Comparison of ENCODE assay signal across 1 cellular context in the genomic region with DNA sequence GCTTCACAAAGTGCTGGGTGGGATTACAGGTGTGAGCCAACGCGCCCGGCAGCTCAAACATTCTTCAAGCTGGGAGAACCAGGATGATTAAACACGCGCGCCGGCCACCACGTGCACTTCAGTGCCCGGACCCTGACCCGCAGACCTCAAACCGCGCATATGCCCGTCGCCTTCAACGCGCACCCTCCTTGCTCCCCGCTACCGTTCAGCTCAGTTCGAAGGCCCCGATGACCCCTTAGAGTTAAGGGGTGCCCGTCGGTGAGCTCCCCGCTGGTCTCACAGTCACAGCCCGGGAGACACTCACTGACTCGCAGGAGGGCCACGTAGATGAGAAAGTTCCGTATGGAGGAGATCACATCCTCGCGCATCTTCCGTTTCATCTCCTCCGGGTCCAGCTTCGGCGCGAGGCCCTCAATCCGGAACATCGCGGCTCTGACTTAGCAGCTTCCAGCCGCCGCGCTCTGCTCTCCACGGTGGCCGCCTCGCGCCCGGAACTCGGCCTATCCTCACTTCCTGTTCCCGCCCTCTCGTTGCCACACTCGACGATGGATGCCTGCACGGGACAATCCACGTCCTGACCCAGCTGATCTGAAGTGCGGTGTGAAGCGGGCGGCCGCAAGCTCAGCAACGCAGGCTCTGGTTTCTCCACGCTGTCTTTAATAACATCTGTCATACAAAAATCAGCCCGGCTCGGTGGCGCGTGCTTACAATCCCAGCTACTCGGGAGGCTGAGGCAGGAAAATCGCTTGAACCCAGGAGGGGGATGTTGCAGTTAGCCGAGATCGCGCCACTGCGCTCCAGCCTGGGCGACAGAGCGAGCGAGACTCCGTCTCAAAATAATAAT.
TF ChIP-seq lines count a peak whose summit lies in the region.

A gene (minus strand): TSS at position 490 of the 844 bp plus-strand sequence. CDS start 65 bp downstream, at position 425.

TF ChIP-seq in HepG2, 621 proteins besides CTCF, POLR2A, EP300 and RAD21 (continued from another document and continues in another):
- TF ChIP-seq, protein P1, sequence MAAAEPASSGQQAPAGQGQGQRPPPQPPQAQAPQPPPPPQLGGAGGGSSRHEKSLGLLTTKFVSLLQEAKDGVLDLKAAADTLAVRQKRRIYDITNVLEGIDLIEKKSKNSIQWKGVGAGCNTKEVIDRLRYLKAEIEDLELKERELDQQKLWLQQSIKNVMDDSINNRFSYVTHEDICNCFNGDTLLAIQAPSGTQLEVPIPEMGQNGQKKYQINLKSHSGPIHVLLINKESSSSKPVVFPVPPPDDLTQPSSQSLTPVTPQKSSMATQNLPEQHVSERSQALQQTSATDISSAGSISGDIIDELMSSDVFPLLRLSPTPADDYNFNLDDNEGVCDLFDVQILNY (CRISPR knock-in tag; conservative IDR thresholded peaks at IDR 0.05): peak; percentile 75; the same call in 1 of the 2 replicates
- no peak for TF ChIP-seq ZNF577 (CRISPR knock-in tag; IDR thresholded peaks at IDR 0.05; ENCODE audit: borderline replicate concordance, low read depth)
- TF ChIP-seq, protein P2, sequence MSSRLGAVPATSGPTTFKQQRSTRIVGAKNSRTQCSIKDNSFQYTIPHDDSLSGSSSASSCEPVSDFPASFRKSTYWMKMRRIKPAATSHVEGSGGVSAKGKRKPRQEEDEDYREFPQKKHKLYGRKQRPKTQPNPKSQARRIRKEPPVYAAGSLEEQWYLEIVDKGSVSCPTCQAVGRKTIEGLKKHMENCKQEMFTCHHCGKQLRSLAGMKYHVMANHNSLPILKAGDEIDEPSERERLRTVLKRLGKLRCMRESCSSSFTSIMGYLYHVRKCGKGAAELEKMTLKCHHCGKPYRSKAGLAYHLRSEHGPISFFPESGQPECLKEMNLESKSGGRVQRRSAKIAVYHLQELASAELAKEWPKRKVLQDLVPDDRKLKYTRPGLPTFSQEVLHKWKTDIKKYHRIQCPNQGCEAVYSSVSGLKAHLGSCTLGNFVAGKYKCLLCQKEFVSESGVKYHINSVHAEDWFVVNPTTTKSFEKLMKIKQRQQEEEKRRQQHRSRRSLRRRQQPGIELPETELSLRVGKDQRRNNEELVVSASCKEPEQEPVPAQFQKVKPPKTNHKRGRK (CRISPR knock-in tag; IDR thresholded peaks at IDR 0.05): no peak
- no peak for TF ChIP-seq PRPF4 (IDR thresholded peaks at IDR 0.05; ENCODE audit: low read depth, low read length, poor library complexity, severe bottlenecking)
- peak; percentile 87; the same call in 1 of the 2 replicates for TF ChIP-seq SNAI1 (CRISPR knock-in tag; IDR thresholded peaks at IDR 0.05; ENCODE audit: borderline replicate concordance)
- TF ChIP-seq ZFYVE20 (CRISPR knock-in tag; IDR thresholded peaks at IDR 0.05; ENCODE audit: borderline replicate concordance, low read depth): peak; percentile 79; the same call in 1 of the 2 replicates
- TF ChIP-seq, protein P3, sequence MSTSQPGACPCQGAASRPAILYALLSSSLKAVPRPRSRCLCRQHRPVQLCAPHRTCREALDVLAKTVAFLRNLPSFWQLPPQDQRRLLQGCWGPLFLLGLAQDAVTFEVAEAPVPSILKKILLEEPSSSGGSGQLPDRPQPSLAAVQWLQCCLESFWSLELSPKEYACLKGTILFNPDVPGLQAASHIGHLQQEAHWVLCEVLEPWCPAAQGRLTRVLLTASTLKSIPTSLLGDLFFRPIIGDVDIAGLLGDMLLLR (CRISPR knock-in tag; IDR thresholded peaks at IDR 0.05): peak; percentile 95
- TF ChIP-seq HOXA5 (CRISPR knock-in tag; IDR thresholded peaks at IDR 0.05): peak; percentile 75; the same call in 1 of the 2 replicates
- peak; percentile 89 to 92; a peak in 3 of 4 replicates for TF ChIP-seq KLF16 (CRISPR knock-in tag; IDR thresholded peaks at IDR 0.05)
- TF ChIP-seq KAT7 (CRISPR knock-in tag; IDR thresholded peaks at IDR 0.05; ENCODE audit: borderline replicate concordance): peak; percentile 81; the same call in 1 of the 2 replicates
- no peak for TF ChIP-seq GTF2F1 (IDR thresholded peaks at IDR 0.05; ENCODE audit: low read length)
- TF ChIP-seq, protein P4, sequence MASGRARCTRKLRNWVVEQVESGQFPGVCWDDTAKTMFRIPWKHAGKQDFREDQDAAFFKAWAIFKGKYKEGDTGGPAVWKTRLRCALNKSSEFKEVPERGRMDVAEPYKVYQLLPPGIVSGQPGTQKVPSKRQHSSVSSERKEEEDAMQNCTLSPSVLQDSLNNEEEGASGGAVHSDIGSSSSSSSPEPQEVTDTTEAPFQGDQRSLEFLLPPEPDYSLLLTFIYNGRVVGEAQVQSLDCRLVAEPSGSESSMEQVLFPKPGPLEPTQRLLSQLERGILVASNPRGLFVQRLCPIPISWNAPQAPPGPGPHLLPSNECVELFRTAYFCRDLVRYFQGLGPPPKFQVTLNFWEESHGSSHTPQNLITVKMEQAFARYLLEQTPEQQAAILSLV (CRISPR knock-in tag; IDR thresholded peaks at IDR 0.05; ENCODE audit: borderline replicate concordance): peak; percentile 96
- peak; percentile 77 for TF ChIP-seq SMAD3 (CRISPR knock-in tag; IDR thresholded peaks at IDR 0.05)
- TF ChIP-seq, protein P5, sequence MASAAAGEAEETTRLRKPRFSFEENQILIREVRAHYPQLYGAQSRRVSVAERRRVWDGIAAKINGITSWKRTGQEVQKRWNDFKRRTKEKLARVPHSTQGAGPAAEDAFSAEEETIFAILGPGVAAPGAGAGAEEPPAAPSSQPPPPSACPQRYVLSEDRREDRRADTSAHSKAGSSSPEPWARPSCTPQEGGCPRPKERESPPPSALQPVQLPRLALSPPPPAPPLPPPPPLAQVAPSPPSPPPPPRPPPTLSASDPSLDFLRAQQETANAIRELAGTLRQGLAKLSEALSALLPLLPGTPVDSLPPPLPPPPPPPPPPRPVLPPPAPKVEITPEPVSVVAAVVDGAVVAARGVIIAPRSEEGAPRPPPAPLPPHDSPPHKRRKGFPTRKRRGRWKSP (CRISPR knock-in tag; IDR thresholded peaks at IDR 0.05): peak; percentile 94
- TF ChIP-seq HDAC6 (IDR thresholded peaks at IDR 0.05; ENCODE audit: low read depth, low read length): no peak
- TF ChIP-seq SIX1 (CRISPR knock-in tag; IDR thresholded peaks at IDR 0.05; ENCODE audit: borderline replicate concordance): peak; percentile 57; the same call in 1 of the 2 replicates
- TF ChIP-seq ZNF598 (CRISPR knock-in tag; IDR thresholded peaks at IDR 0.05; ENCODE audit: borderline replicate concordance): peak; percentile 96
- peak; percentile 86; the same call in 1 of the 2 replicates for TF ChIP-seq ZFP37 (CRISPR knock-in tag; IDR thresholded peaks at IDR 0.05; ENCODE audit: borderline replicate concordance)
- TF ChIP-seq IRX3 (CRISPR knock-in tag; IDR thresholded peaks at IDR 0.05; ENCODE audit: borderline replicate concordance, low read depth): peak; percentile 90
- TF ChIP-seq ZNF543 (CRISPR knock-in tag; IDR thresholded peaks at IDR 0.05): 0 out of 2 replicates have a peak, but pooled peaks have one; percentile 58
- TF ChIP-seq, protein P6, sequence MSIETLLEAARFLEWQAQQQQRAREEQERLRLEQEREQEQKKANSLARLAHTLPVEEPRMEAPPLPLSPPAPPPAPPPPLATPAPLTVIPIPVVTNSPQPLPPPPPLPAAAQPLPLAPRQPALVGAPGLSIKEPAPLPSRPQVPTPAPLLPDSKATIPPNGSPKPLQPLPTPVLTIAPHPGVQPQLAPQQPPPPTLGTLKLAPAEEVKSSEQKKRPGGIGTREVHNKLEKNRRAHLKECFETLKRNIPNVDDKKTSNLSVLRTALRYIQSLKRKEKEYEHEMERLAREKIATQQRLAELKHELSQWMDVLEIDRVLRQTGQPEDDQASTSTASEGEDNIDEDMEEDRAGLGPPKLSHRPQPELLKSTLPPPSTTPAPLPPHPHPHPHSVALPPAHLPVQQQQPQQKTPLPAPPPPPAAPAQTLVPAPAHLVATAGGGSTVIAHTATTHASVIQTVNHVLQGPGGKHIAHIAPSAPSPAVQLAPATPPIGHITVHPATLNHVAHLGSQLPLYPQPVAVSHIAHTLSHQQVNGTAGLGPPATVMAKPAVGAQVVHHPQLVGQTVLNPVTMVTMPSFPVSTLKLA (IDR thresholded peaks at IDR 0.05): peak; percentile 36
- TF ChIP-seq, protein P7, sequence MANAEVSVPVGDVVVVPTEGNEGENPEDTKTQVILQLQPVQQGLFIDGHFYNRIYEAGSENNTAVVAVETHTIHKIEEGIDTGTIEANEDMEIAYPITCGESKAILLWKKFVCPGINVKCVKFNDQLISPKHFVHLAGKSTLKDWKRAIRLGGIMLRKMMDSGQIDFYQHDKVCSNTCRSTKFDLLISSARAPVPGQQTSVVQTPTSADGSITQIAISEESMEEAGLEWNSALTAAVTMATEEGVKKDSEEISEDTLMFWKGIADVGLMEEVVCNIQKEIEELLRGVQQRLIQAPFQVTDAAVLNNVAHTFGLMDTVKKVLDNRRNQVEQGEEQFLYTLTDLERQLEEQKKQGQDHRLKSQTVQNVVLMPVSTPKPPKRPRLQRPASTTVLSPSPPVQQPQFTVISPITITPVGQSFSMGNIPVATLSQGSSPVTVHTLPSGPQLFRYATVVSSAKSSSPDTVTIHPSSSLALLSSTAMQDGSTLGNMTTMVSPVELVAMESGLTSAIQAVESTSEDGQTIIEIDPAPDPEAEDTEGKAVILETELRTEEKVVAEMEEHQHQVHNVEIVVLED (CRISPR knock-in tag; IDR thresholded peaks at IDR 0.05; ENCODE audit: borderline replicate concordance): peak; percentile 83
- peak; percentile 92 for TF ChIP-seq CAMTA2 (CRISPR knock-in tag; IDR thresholded peaks at IDR 0.05; ENCODE audit: borderline replicate concordance)
- TF ChIP-seq, protein P8, sequence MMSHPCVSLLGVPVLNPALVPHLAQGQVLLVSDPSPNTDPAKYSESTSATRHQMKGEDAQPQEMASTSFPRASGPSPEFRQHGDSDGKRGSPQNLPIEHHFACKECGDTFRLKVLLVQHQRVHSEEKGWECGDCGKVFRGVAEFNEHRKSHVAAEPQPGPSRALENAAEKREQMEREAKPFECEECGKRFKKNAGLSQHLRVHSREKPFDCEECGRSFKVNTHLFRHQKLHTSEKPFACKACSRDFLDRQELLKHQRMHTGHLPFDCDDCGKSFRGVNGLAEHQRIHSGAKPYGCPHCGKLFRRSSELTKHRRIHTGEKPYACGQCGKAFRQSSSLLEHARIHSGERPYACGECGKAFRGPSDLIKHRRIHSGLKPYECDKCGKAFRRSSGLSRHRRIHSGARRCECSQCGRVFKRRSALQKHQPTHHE (CRISPR knock-in tag; IDR thresholded peaks at IDR 0.05; ENCODE audit: borderline replicate concordance): peak; percentile 96
- TF ChIP-seq ZMYM4 (CRISPR knock-in tag; IDR thresholded peaks at IDR 0.05): peak; percentile 69; the same call in 1 of the 2 replicates
- TF ChIP-seq FIP1L1 (IDR thresholded peaks at IDR 0.05; ENCODE audit: borderline replicate concordance, insufficient read depth, low read depth, low read length): no peak
- TF ChIP-seq ZNF335 (CRISPR knock-in tag; IDR thresholded peaks at IDR 0.05): no peak; the same call in 1 of the 2 replicates
- TF ChIP-seq JUND (CRISPR knock-in tag; IDR thresholded peaks at IDR 0.05): no peak
- TF ChIP-seq PRMT3 (CRISPR knock-in tag; IDR thresholded peaks at IDR 0.05; ENCODE audit: borderline replicate concordance, low read depth): peak; percentile 92
- no peak for TF ChIP-seq ZNF460 (CRISPR knock-in tag; IDR thresholded peaks at IDR 0.05; ENCODE audit: borderline replicate concordance)
- TF ChIP-seq REPIN1 (CRISPR knock-in tag; IDR thresholded peaks at IDR 0.05; ENCODE audit: borderline replicate concordance, low read depth): peak; percentile 96
- TF ChIP-seq SOX13 (IDR thresholded peaks at IDR 0.05): no peak
- TF ChIP-seq SOX13 (CRISPR knock-in tag; conservative IDR thresholded peaks at IDR 0.05 in 1 of 2, IDR thresholded peaks at IDR 0.05 in 1 of 2): peak in 1 of 2 experiments; percentile 53; a peak in 2 of 4 replicates
- TF ChIP-seq, protein P9, sequence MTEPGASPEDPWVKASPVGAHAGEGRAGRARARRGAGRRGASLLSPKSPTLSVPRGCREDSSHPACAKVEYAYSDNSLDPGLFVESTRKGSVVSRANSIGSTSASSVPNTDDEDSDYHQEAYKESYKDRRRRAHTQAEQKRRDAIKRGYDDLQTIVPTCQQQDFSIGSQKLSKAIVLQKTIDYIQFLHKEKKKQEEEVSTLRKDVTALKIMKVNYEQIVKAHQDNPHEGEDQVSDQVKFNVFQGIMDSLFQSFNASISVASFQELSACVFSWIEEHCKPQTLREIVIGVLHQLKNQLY (CRISPR knock-in tag; IDR thresholded peaks at IDR 0.05): no peak
- peak; percentile 98 for TF ChIP-seq ZNF501 (CRISPR knock-in tag; IDR thresholded peaks at IDR 0.05)
- no peak for TF ChIP-seq PCBP2 (optimal IDR thresholded peaks at IDR 0.05; ENCODE audit: low read depth, low read length, poor library complexity, severe bottlenecking)
- no peak for TF ChIP-seq FOXK2 (IDR thresholded peaks at IDR 0.05)
- TF ChIP-seq CEBPB (IDR thresholded peaks at IDR 0.05; ENCODE audit: borderline replicate concordance, low read depth, low read length): peak; percentile 94
- TF ChIP-seq BRCA1 (CRISPR knock-in tag; IDR thresholded peaks at IDR 0.05): peak; percentile 92; the same call in 1 of the 2 replicates
- TF ChIP-seq CREM (IDR thresholded peaks at IDR 0.05): peak; percentile 64; the same call in 1 of the 2 replicates
- no peak for TF ChIP-seq CREM (CRISPR knock-in tag; IDR thresholded peaks at IDR 0.05)
- TF ChIP-seq SMC3 (IDR thresholded peaks at IDR 0.05; ENCODE audit: low read length): no peak; the same call in 1 of the 2 replicates
- TF ChIP-seq, protein P10, sequence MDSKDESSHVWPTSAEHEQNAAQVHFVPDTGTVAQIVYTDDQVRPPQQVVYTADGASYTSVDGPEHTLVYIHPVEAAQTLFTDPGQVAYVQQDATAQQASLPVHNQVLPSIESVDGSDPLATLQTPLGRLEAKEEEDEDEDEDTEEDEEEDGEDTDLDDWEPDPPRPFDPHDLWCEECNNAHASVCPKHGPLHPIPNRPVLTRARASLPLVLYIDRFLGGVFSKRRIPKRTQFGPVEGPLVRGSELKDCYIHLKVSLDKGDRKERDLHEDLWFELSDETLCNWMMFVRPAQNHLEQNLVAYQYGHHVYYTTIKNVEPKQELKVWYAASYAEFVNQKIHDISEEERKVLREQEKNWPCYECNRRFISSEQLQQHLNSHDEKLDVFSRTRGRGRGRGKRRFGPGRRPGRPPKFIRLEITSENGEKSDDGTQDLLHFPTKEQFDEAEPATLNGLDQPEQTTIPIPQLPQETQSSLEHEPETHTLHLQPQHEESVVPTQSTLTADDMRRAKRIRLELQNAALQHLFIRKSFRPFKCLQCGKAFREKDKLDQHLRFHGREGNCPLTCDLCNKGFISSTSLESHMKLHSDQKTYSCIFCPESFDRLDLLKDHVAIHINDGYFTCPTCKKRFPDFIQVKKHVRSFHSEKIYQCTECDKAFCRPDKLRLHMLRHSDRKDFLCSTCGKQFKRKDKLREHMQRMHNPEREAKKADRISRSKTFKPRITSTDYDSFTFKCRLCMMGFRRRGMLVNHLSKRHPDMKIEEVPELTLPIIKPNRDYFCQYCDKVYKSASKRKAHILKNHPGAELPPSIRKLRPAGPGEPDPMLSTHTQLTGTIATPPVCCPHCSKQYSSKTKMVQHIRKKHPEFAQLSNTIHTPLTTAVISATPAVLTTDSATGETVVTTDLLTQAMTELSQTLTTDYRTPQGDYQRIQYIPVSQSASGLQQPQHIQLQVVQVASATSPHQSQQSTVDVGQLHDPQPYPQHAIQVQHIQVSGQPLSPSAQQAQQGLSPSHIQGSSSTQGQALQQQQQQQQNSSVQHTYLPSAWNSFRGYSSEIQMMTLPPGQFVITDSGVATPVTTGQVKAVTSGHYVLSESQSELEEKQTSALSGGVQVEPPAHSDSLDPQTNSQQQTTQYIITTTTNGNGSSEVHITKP (CRISPR knock-in tag; IDR thresholded peaks at IDR 0.05; ENCODE audit: low read depth): no peak
- TF ChIP-seq ZFAT (CRISPR knock-in tag; conservative IDR thresholded peaks at IDR 0.05): peak; percentile 80; the same call in 1 of the 2 replicates
- TF ChIP-seq, protein P11, sequence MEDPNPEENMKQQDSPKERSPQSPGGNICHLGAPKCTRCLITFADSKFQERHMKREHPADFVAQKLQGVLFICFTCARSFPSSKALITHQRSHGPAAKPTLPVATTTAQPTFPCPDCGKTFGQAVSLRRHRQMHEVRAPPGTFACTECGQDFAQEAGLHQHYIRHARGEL (CRISPR knock-in tag; IDR thresholded peaks at IDR 0.05): no peak
- peak; percentile 95 for TF ChIP-seq ZNF709 (CRISPR knock-in tag; IDR thresholded peaks at IDR 0.05)
